Comparison of ENCODE assay signal across 27 cellular contexts in genomic region chr11:27466363-27466762, GRCh38. TPM values are rescaled to one million over a fixed set of nuclear protein-coding genes. Genes with fewer than 3 reads are reported as not detected.
DNase-seq lines count a peak whose midpoint lies in the region; ATAC-seq and TF ChIP-seq lines count a peak whose summit lies in the region.
"Had no signal": no experiment of that assay in that cellular context is flagged by ENCODE, and none has a peak within 500 bp of the region (broad histone marks: within the 10 kb centered on the region; RNA-seq: fewer than 3 reads in every experiment).

No MANE protein-coding gene starts in this region.

- peaks cover 80% of the 10 kb centered on the region for H3K4me1 ChIP-seq in suprapubic skin

- CTCF ChIA-PET in WTC11 (lab: Charles Lee): no interaction called here

- DNase-seq in WTC11 (ENCODE audit: low spot score) (no peak), epithelial cell of esophagus (ENCODE audit: low read depth) (peak; percentile 70), suprapubic skin (ENCODE audit: low spot score in 2 of 2) (no peak), ecto neural progenitor cell (ENCODE audit: low spot score) (no peak)
- DNase-seq in activated naive CD4-positive, alpha-beta T cell treated with anti-CD3 and anti-CD28 coated beads, Interleukin-2, amount 50 U/mL, for 72 hours (ENCODE audit: low spot score in 2 of 2): no peak
- DNase-seq: activated CD4-positive, alpha-beta T cell treated with anti-CD3 and anti-CD28 coated beads, Interleukin-2, amount 10 ng/mL, durations not matched to agents 24 days and 14 days; activated gamma-delta T cell; activated naive CD8-positive, alpha-beta T cell treated with anti-CD3 and anti-CD28 coated beads, Interleukin-2, amount 50 U/mL, for 24 hours; activated T-cell treated with anti-CD3 and anti-CD28 coated beads, Interleukin-2, amount 50 U/mL, for 1 hour; Calu3; DND-41; effector CD4-positive, alpha-beta T cell; Karpas-422; left cardiac atrium; MV-4-11; occipital lobe; Right ventricle myocardium superior; stimulated activated CD4-positive, alpha-beta T cell treated with anti-CD3 and anti-CD28 coated beads, Interleukin-12 subunit alpha, Interleukin-12 subunit beta, amount 100 ng/mL, for 4 hours; stimulated activated CD4-positive, alpha-beta T cell treated with anti-CD3 and anti-CD28 coated beads, Interleukin-4, amount 100 ng/mL, for 1 hour had no signal

- H3K4me3 Mint-ChIP-seq in WTC11 (no peak overlapping the region), nephron (peak overlapping the region in 1 of 3 experiments; percentile 18)
- H3K4me3 Mint-ChIP-seq: activated CD4-positive, alpha-beta T cell treated with anti-CD3 and anti-CD28 coated beads, Interleukin-2, amount 10 ng/mL, durations not matched to agents 24 days and 14 days; activated naive CD8-positive, alpha-beta T cell treated with anti-CD3 and anti-CD28 coated beads, Interleukin-2, amount 50 U/mL, for 24 hours; memory B cell had no signal

- 52% methylated on average over 1 of the region's 1 CpG for WGBS in suprapubic skin

- no peaks in the 10 kb centered on the region for H3K27me3 ChIP-seq in suprapubic skin
- H3K27me3 ChIP-seq: right atrium auricular region, vagina had no signal

- H3K36me3 ChIP-seq in suprapubic skin: no peaks in the 10 kb centered on the region
- H3K36me3 ChIP-seq: right atrium auricular region, vagina had no signal

- TF ChIP-seq EP300 in suprapubic skin (IDR thresholded peaks at IDR 0.05): no peak

- POLR2A ChIA-PET in WTC11 (lab: Charles Lee): no interaction called here

- H3K4me1 Mint-ChIP-seq in WTC11 (peaks cover 78% of the 10 kb centered on the region), nephron (peaks cover 73% of the 10 kb centered on the region)
- H3K4me1 Mint-ChIP-seq: activated CD4-positive, alpha-beta T cell treated with anti-CD3 and anti-CD28 coated beads, Interleukin-2, amount 10 ng/mL, durations not matched to agents 24 days and 14 days had no signal

- no peaks in the 10 kb centered on the region for H3K9me3 Mint-ChIP-seq in WTC11
- no peaks in the 10 kb centered on the region for H3K9me3 Mint-ChIP-seq in nephron
- no peaks in the 10 kb centered on the region for H3K9me3 Mint-ChIP-seq in activated naive CD4-positive, alpha-beta T cell treated with anti-CD3 and anti-CD28 coated beads, Interleukin-2, amount 50 U/mL, for 72 hours
- H3K9me3 Mint-ChIP-seq: activated CD4-positive, alpha-beta T cell treated with anti-CD3 and anti-CD28 coated beads, Interleukin-2, amount 10 ng/mL, durations not matched to agents 24 days and 14 days; activated naive CD8-positive, alpha-beta T cell treated with anti-CD3 and anti-CD28 coated beads, Interleukin-2, amount 50 U/mL, for 24 hours; memory B cell had no signal

- H3K27me3 Mint-ChIP-seq in WTC11 (ENCODE audit: low read depth) (no peaks in the 10 kb centered on the region), nephron (ENCODE audit: low read depth) (no peaks in the 10 kb centered on the region)

- ATAC-seq in WTC11 (no peak), HG03342 (IDR thresholded peaks at IDR 0.05; ENCODE audit: unreplicated experiment) (no peak), GM19463 (IDR thresholded peaks at IDR 0.05; ENCODE audit: unreplicated experiment) (no peak)
- no peak for ATAC-seq in activated naive CD4-positive, alpha-beta T cell treated with anti-CD3 and anti-CD28 coated beads, Interleukin-2, amount 50 U/mL, for 72 hours
- ATAC-seq: activated naive CD8-positive, alpha-beta T cell treated with anti-CD3 and anti-CD28 coated beads, Interleukin-2, amount 50 U/mL, for 24 hours; left cardiac atrium had no signal

- no peaks in the 10 kb centered on the region for H3K9me3 ChIP-seq in suprapubic skin
- H3K9me3 ChIP-seq: right atrium auricular region, vagina had no signal

- H3K27ac Mint-ChIP-seq in WTC11 (peak overlapping the region; percentile 57; the same call in 1 of the 2 replicates), nephron (peak overlapping the region; percentile 78 to 90 (median 80))
- H3K27ac Mint-ChIP-seq in activated naive CD4-positive, alpha-beta T cell treated with anti-CD3 and anti-CD28 coated beads, Interleukin-2, amount 50 U/mL, for 72 hours: no peak overlapping the region
- H3K27ac Mint-ChIP-seq: activated CD4-positive, alpha-beta T cell treated with anti-CD3 and anti-CD28 coated beads, Interleukin-2, amount 10 ng/mL, durations not matched to agents 24 days and 14 days; activated naive CD8-positive, alpha-beta T cell treated with anti-CD3 and anti-CD28 coated beads, Interleukin-2, amount 50 U/mL, for 24 hours; memory B cell had no signal

- H3K36me3 Mint-ChIP-seq in WTC11 (peaks cover 8% of the 10 kb centered on the region), nephron (ENCODE audit: low read depth) (peaks cover 3% of the 10 kb centered on the region)
- H3K36me3 Mint-ChIP-seq in activated naive CD4-positive, alpha-beta T cell treated with anti-CD3 and anti-CD28 coated beads, Interleukin-2, amount 50 U/mL, for 72 hours: no peaks in the 10 kb centered on the region
- H3K36me3 Mint-ChIP-seq: memory B cell had no signal

- no peak for TF ChIP-seq POLR2A in suprapubic skin (IDR thresholded peaks at IDR 0.05)

- TF ChIP-seq CTCF in WTC11 (IDR thresholded peaks at IDR 0.05): no peak
- TF ChIP-seq CTCF in epithelial cell of esophagus (IDR thresholded peaks at IDR 0.05; ENCODE audit: insufficient read depth, low read depth, low read length, missing control alignments): no peak
- TF ChIP-seq CTCF in nephron (IDR thresholded peaks at IDR 0.05; ENCODE audit: unreplicated experiment in 3 of 3): no peak
- TF ChIP-seq CTCF in suprapubic skin (IDR thresholded peaks at IDR 0.05): no peak

- H3K27ac ChIP-seq in suprapubic skin: peak overlapping the region; percentile 53
- H3K27ac ChIP-seq: C4-2B, HL-60, vagina had no signal

- H3K4me3 ChIP-seq in epithelial cell of esophagus (ENCODE audit: low read length) (peak overlapping the region; percentile 7), suprapubic skin (no peak overlapping the region)
- H3K4me3 ChIP-seq: right atrium auricular region, vagina had no signal

TF ChIP-seq in WTC11, 78 proteins besides CTCF, POLR2A, EP300 and RAD21:
- TF ChIP-seq GTF2I (CRISPR knock-in tag; conservative IDR thresholded peaks at IDR 0.05): no peak
- no peak for TF ChIP-seq OVOL2 (CRISPR knock-in tag; IDR thresholded peaks at IDR 0.05; ENCODE audit: borderline replicate concordance)
- no peak for TF ChIP-seq E2F5 (CRISPR knock-in tag; IDR thresholded peaks at IDR 0.05)
- no peak for TF ChIP-seq FOXJ3 (CRISPR knock-in tag; IDR thresholded peaks at IDR 0.05; ENCODE audit: borderline replicate concordance)
- TF ChIP-seq NR3C1 (CRISPR knock-in tag; conservative IDR thresholded peaks at IDR 0.05; ENCODE audit: low read depth): no peak

RNA-seq across cellular contexts. Expression of gene LGR4, which starts 6.2 kb away (rescaled TPM):
- 47.8 to 53.8 TPM (median 51.1 TPM) in 3 replicates for total RNA-seq in WTC11 (2021)
- 100 to 1,000 TPM in 1 of 4 donors, 10 to 100 TPM in 3; 54.7 to 143 (median 66.4) TPM for total RNA-seq in suprapubic skin
- total RNA-seq in activated naive CD4-positive, alpha-beta T cell treated with anti-CD3 and anti-CD28 coated beads, Interleukin-2, amount 50 U/mL, for 72 hours: under 1 TPM; 0.08 to 0.27 TPM
- total RNA-seq: activated CD4-positive, alpha-beta T cell treated with anti-CD3 and anti-CD28 coated beads, Interleukin-2, amount 10 ng/mL, durations not matched to agents 24 days and 14 days had no signal

RNA-seq across cellular contexts. Expression of gene LIN7C, which starts 40.2 kb away (rescaled TPM):
- total RNA-seq in WTC11 (2021) (38.5 to 41.5 TPM (median 39.4 TPM) in 3 replicates), suprapubic skin (10 to 100 TPM; 31.7 to 45.5 (median 42.6) TPM)
- 10 to 100 TPM; 20.4 to 22.2 TPM for total RNA-seq in activated naive CD4-positive, alpha-beta T cell treated with anti-CD3 and anti-CD28 coated beads, Interleukin-2, amount 50 U/mL, for 72 hours

Comparison
In these comparisons a context has a peak if more than half of its experiments do, and no peak if none do; other contexts are left out.
1. H3K27ac Mint-ChIP-seq: peak in WTC11 (single experiment) and nephron (3 of 3); none in activated naive CD4-positive, alpha-beta T cell treated with anti-CD3 and anti-CD28 coated beads, Interleukin-2, amount 50 U/mL, for 72 hours (0 of 2).
2. RNA of gene LGR4, which starts 6.2 kb away (total RNA-seq): 54.7 to 143 TPM in suprapubic skin and 47.8 to 53.8 TPM in WTC11; 0.08 to 0.27 TPM in activated naive CD4-positive, alpha-beta T cell treated with anti-CD3 and anti-CD28 coated beads, Interleukin-2, amount 50 U/mL, for 72 hours; every median in the first group is over 10 times any median in the second.